9 cellular contexts compared by ENCODE assay signal in genomic region chr1:221708076-221708571, GRCh38. TPM values are rescaled to one million over a fixed set of nuclear protein-coding genes. Genes with fewer than 3 reads are reported as not detected.
DNase-seq lines count a peak whose midpoint lies in the region; ATAC-seq and TF ChIP-seq lines count a peak whose summit lies in the region.
"Had no signal": no experiment of that assay in that cellular context is flagged by ENCODE, and none has a peak within 500 bp of the region (broad histone marks: within the 10 kb centered on the region; RNA-seq: fewer than 3 reads in every experiment).

No MANE protein-coding gene starts in this region.

- H3K27ac Mint-ChIP-seq in activated naive CD8-positive, alpha-beta T cell = peak overlapping the region; percentile 81

- no peak for TF ChIP-seq CTCF in mucosa of descending colon (IDR thresholded peaks at IDR 0.05)

- DNase-seq in activated CD4-positive, CD25-positive, alpha-beta regulatory T cell (lab: John Stamatoyannopoulos, UW) = no peak
- DNase-seq in NCI-H2196 treated with DMSO at 0.1 percent for 48 hours (lab: John Stamatoyannopoulos, UW; ENCODE audit: unreplicated experiment) (peak; percentile 39), mucosa of descending colon (peak in 1 of 3 donors; percentile 38), cerebellar cortex (ENCODE audit: low spot score) (no peak), D341Med (ENCODE audit: low spot score) (no peak)

- no peaks in the 10 kb centered on the region for H3K9me3 Mint-ChIP-seq in activated naive CD8-positive, alpha-beta T cell (ENCODE audit: low read depth)

- intact Hi-C loops in mucosa of descending colon (cut with DNase I, micrococcal nuclease) = no loop called here

- H3K4me1 Mint-ChIP-seq in activated naive CD8-positive, alpha-beta T cell (ENCODE audit: low read depth) = peaks cover 51% of the 10 kb centered on the region

- ATAC-seq in activated CD4-positive, CD25-positive, alpha-beta regulatory T cell treated with anti-CD3 and anti-CD28 coated beads, Interleukin-2, amount 50 U/mL, for 24 hours = peak; percentile 63 to 66
- peak; percentile 70 for ATAC-seq in HG02642 (IDR thresholded peaks at IDR 0.05; ENCODE audit: poor library complexity, unreplicated experiment)
- peak; percentile 52 for ATAC-seq in mucosa of descending colon

- peak overlapping the region; percentile 5 for H3K4me3 Mint-ChIP-seq in activated naive CD8-positive, alpha-beta T cell

- H3K4me1 ChIP-seq in mucosa of descending colon (ENCODE audit: low read depth) = peaks cover 15% of the 10 kb centered on the region

- no peaks in the 10 kb centered on the region for H3K9me3 ChIP-seq in mucosa of descending colon
- H3K9me3 ChIP-seq: tibial nerve had no signal

- no peaks in the 10 kb centered on the region for H3K27me3 Mint-ChIP-seq in activated naive CD8-positive, alpha-beta T cell

- H3K36me3 ChIP-seq in mucosa of descending colon (ENCODE audit: low read depth) = no peaks in the 10 kb centered on the region

- H3K4me3 ChIP-seq in mucosa of descending colon = no peak overlapping the region
- H3K4me3 ChIP-seq: tibial nerve had no signal

- peaks cover 16% of the 10 kb centered on the region for H3K36me3 Mint-ChIP-seq in activated naive CD8-positive, alpha-beta T cell

RNA-seq across cellular contexts. Expression of gene DUSP10, which starts 33.8 kb away (rescaled TPM):
- total RNA-seq in mucosa of descending colon = 10 to 100 TPM in 1 of 3 donors, 1 to 10 TPM in 2; 1.9 to 27.2 (median 4.3) TPM
